17 cellular contexts compared by ENCODE assay signal in genomic region chr14:51535443-51536044, GRCh38.
A peak's percentile ranks its signal among the peaks of the same experiment; 100 is the strongest.
DNase-seq lines count a peak whose midpoint lies in the region; ATAC-seq and TF ChIP-seq lines count a peak whose summit lies in the region.
"Had no signal": no experiment of that assay in that cellular context is flagged by ENCODE, and none has a peak within 500 bp of the region (broad histone marks: within the 10 kb centered on the region; RNA-seq: fewer than 3 reads in every experiment).

No MANE protein-coding gene starts in this region.

- H2BK120ac ChIP-seq in trophoblast cell (ENCODE audit: insufficient read depth, low read length, poor library complexity): peak overlapping the region; percentile 60

- no peak overlapping the region for H3K18ac ChIP-seq in trophoblast cell (ENCODE audit: low read length)

- CTCF ChIA-PET in PC-9 (lab: Charles Lee): no interaction called here

- peaks cover 53% of the 10 kb centered on the region for H3F3A ChIP-seq in PC-9 (ENCODE audit: insufficient read depth, low read depth)

- peaks cover 29% of the 10 kb centered on the region for H3K79me1 ChIP-seq in trophoblast cell (ENCODE audit: low read length)

- H4K91ac ChIP-seq in trophoblast cell (ENCODE audit: low read depth, low read length): no peak overlapping the region

- H3K36me3 ChIP-seq in PC-9 (ENCODE audit: low read depth): no peaks in the 10 kb centered on the region
- H3K36me3 ChIP-seq in trophoblast cell (ENCODE audit: control insufficient read depth in 1 of 2, insufficient read depth in 2 of 2, low read length in 2 of 2): no peaks in the 10 kb centered on the region

- H2AK5ac ChIP-seq in trophoblast cell (ENCODE audit: low read length): no peak overlapping the region

- no peak for ATAC-seq in HG03342 (IDR thresholded peaks at IDR 0.05; ENCODE audit: unreplicated experiment)

- intact Hi-C loops in PC-9 (cut with micrococcal nuclease; ENCODE audit: unreplicated experiment): loop anchor here (2.0 kb wide), 2 partner anchors 19 to 93 kb away; no protein-coding TSS in a partner anchor

- whole genome bisulfite sequencing in trophoblast cell (ENCODE audit: extremely low coverage, insufficient coverage, insufficient read length): no CpG with 5 or more reads among the region's 2 CpGs

- H3K9me3 ChIP-seq in PC-9 (ENCODE audit: insufficient read depth, low read depth): peaks cover 22% of the 10 kb centered on the region
- H3K9me3 ChIP-seq in trophoblast cell (ENCODE audit: insufficient read depth, low read depth, low read length): no peaks in the 10 kb centered on the region

- no peak for TF ChIP-seq CTCF in PC-9 (conservative IDR thresholded peaks at IDR 0.05)

- H3K79me2 ChIP-seq in PC-9 (ENCODE audit: low read depth) (no peaks in the 10 kb centered on the region), trophoblast cell (ENCODE audit: control insufficient read depth, insufficient read depth, low read length, poor library complexity) (peaks cover 8% of the 10 kb centered on the region)

- peaks cover 63% of the 10 kb centered on the region for H3K4me1 ChIP-seq in PC-9 (replicated peaks; ENCODE audit: insufficient read depth)
- H3K4me1 ChIP-seq in trophoblast cell (ENCODE audit: control insufficient read depth in 1 of 2, insufficient read depth in 2 of 2, low read length in 2 of 2): peaks cover 10 to 18% of the 10 kb centered on the region in 2 experiments

- H2BK5ac ChIP-seq in trophoblast cell (ENCODE audit: low read depth, low read length, poor library complexity): peak overlapping the region; percentile 21

- H2BK12ac ChIP-seq in trophoblast cell (ENCODE audit: low read length): no peak overlapping the region

- no peak overlapping the region for H3K9ac ChIP-seq in trophoblast cell (ENCODE audit: low read length)

- no peak overlapping the region for H3K23ac ChIP-seq in trophoblast cell (ENCODE audit: low read length)

- H3K4me2 ChIP-seq in PC-9: peak overlapping the region; percentile 67
- H3K4me2 ChIP-seq in trophoblast cell (ENCODE audit: low read length): no peak overlapping the region

- POLR2A ChIA-PET in PC-9 (lab: Charles Lee; ENCODE audit: unreplicated experiment): interaction anchor here (0.6 kb wide), 1 partner anchor 247 kb away, joined by 3 read pairs; no protein-coding TSS in a partner anchor

- H3K27me3 ChIP-seq in PC-9 (ENCODE audit: insufficient read depth, low read depth) (no peaks in the 10 kb centered on the region), trophoblast cell (ENCODE audit: insufficient read depth, low read length) (no peaks in the 10 kb centered on the region)

- H3K4ac ChIP-seq in trophoblast cell (ENCODE audit: low read depth, low read length): no peak overlapping the region

- peak; percentile 37 for DNase-seq in DMS53 (lab: John Stamatoyannopoulos, UW)
- no peak for DNase-seq in DMS53 treated with DMSO at 0.1 percent for 48 hours (lab: John Stamatoyannopoulos, UW; ENCODE audit: unreplicated experiment)
- no peak for DNase-seq in PC-9
- DNase-seq in dermis blood vessel endothelial cell: peak; percentile 37
- DNase-seq in trophoblast cell: peak; percentile 37 to 90
- no peak for DNase-seq in GF-D8 (lab: John Stamatoyannopoulos, UW)
- no peak for DNase-seq in NCI-H2171 (lab: John Stamatoyannopoulos, UW)
- DNase-seq: COR-L47, DMS153, EL, Karpas-422, MM.1S, NCI-H1105, NCI-H2081 treated with DMSO at 0.1 percent for 48 hours, SHP77 had no signal

- BruUV-seq in PC-9 (replicated peaks; lab: Mats Ljungman, UMichigan): no TSS peak

- H2AFZ ChIP-seq in PC-9 (no peak overlapping the region), trophoblast cell (ENCODE audit: insufficient read depth, low read length, poor library complexity) (no peak overlapping the region)

- H4K12ac ChIP-seq in trophoblast cell (ENCODE audit: low read depth, low read length): no peak overlapping the region

- no peak overlapping the region for H3K14ac ChIP-seq in trophoblast cell (ENCODE audit: low read length)

- H3K4me3 ChIP-seq in PC-9 (no peak overlapping the region; the same call in 1 of the 2 replicates), trophoblast cell (ENCODE audit: low read depth, low read length) (no peak overlapping the region)
- H3K4me3 ChIP-seq: SK-N-MC had no signal

- H3K9me2 ChIP-seq in PC-9 (ENCODE audit: insufficient read depth): no peaks in the 10 kb centered on the region

- no peaks in the 10 kb centered on the region for H4K20me1 ChIP-seq in PC-9 (ENCODE audit: insufficient read depth)

- H3K27ac ChIP-seq in PC-9: peak overlapping the region; percentile 99
- peak overlapping the region; percentile 82 for H3K27ac ChIP-seq in trophoblast cell (ENCODE audit: low read depth, low read length)
- H3K27ac ChIP-seq: SK-N-MC had no signal

- no peak overlapping the region for H4K8ac ChIP-seq in trophoblast cell (ENCODE audit: low read depth, low read length)

Comparison
In these comparisons a context has a peak if more than half of its experiments do, and no peak if none do; other contexts are left out.
1. DNase-seq: peak in DMS53 (single experiment), dermis blood vessel endothelial cell (single experiment) and trophoblast cell (2 of 2); none in DMS53 treated with DMSO at 0.1 percent for 48 hours (single experiment), PC-9 (0 of 2), GF-D8 (single experiment) and NCI-H2171 (single experiment).